In genomic region chr4:81459233-81459632, GRCh38 we compare ENCODE assay signal across 24 cellular contexts. TPM values are rescaled to one million over a fixed set of nuclear protein-coding genes. Genes with fewer than 3 reads are reported as not detected.
DNase-seq lines count a peak whose midpoint lies in the region; ATAC-seq and TF ChIP-seq lines count a peak whose summit lies in the region.
"Had no signal": no experiment of that assay in that cellular context is flagged by ENCODE, and none has a peak within 500 bp of the region (broad histone marks: within the 10 kb centered on the region; RNA-seq: fewer than 3 reads in every experiment).

No MANE protein-coding gene starts in this region.

- H3K27ac ChIP-seq in RWPE1 = no peak overlapping the region
- H3K27ac ChIP-seq: gastrocnemius medialis, left ventricle myocardium inferior, neutrophil had no signal

- H3K27ac Mint-ChIP-seq in glutamatergic neuron (ENCODE audit: unreplicated experiment) (peak overlapping the region; percentile 29), natural killer cell (peak overlapping the region in 1 of 2 donors; percentile 8), type B pancreatic cell (no peak overlapping the region)
- H3K27ac Mint-ChIP-seq: activated CD4-positive, alpha-beta T cell treated with anti-CD3 and anti-CD28 coated beads for 36 hours; progenitor cell of endocrine pancreas had no signal

- H3K27me3 Mint-ChIP-seq in glutamatergic neuron (ENCODE audit: unreplicated experiment) (no peaks in the 10 kb centered on the region), natural killer cell (ENCODE audit: low read depth in 2 of 2) (no peaks in the 10 kb centered on the region), type B pancreatic cell (peaks cover 4% of the 10 kb centered on the region)
- H3K27me3 Mint-ChIP-seq: activated CD4-positive, alpha-beta T cell treated with anti-CD3 and anti-CD28 coated beads for 36 hours; central memory CD8-positive, alpha-beta T cell; progenitor cell of endocrine pancreas had no signal

- TF ChIP-seq CTCF in glutamatergic neuron (IDR thresholded peaks at IDR 0.05; ENCODE audit: partially characterized antibody, unreplicated experiment) (no peak), natural killer cell (IDR thresholded peaks at IDR 0.05) (no peak), type B pancreatic cell (conservative IDR thresholded peaks at IDR 0.05) (no peak), RWPE1 (conservative IDR thresholded peaks at IDR 0.05; ENCODE audit: low read depth) (no peak)

- H3K36me3 Mint-ChIP-seq in glutamatergic neuron (ENCODE audit: unreplicated experiment) = no peaks in the 10 kb centered on the region
- H3K36me3 Mint-ChIP-seq in natural killer cell = peaks cover 7% of the 10 kb centered on the region
- peaks cover 15% of the 10 kb centered on the region for H3K36me3 Mint-ChIP-seq in type B pancreatic cell

- peak overlapping the region; percentile 26 for H3K4me3 Mint-ChIP-seq in glutamatergic neuron (ENCODE audit: unreplicated experiment)
- no peak overlapping the region for H3K4me3 Mint-ChIP-seq in natural killer cell
- no peak overlapping the region for H3K4me3 Mint-ChIP-seq in type B pancreatic cell
- H3K4me3 Mint-ChIP-seq: activated CD4-positive, alpha-beta T cell treated with anti-CD3 and anti-CD28 coated beads for 36 hours; central memory CD8-positive, alpha-beta T cell had no signal

- no peaks in the 10 kb centered on the region for H3K9me3 Mint-ChIP-seq in glutamatergic neuron (ENCODE audit: unreplicated experiment)
- H3K9me3 Mint-ChIP-seq in natural killer cell = no peaks in the 10 kb centered on the region
- H3K9me3 Mint-ChIP-seq in type B pancreatic cell = no peaks in the 10 kb centered on the region
- H3K9me3 Mint-ChIP-seq: central memory CD8-positive, alpha-beta T cell had no signal

- POLR2A ChIA-PET in RWPE1 (lab: Yijun Ruan, JAX; ENCODE audit: low non-redundant PET) = no interaction called here

- CTCF ChIA-PET in RWPE1 (lab: Yijun Ruan, JAX) = interaction anchor here (1.8 kb wide), 1 partner anchor 8 kb away, joined by 5 read pairs; no protein-coding TSS in a partner anchor

- ATAC-seq in GM18511 (IDR thresholded peaks at IDR 0.05; ENCODE audit: unreplicated experiment) (peak; percentile 54), natural killer cell (no peak)
- ATAC-seq: activated CD4-positive, alpha-beta T cell treated with anti-CD3 and anti-CD28 coated beads for 36 hours; gastrocnemius medialis; sciatic nerve; SK-N-SH treated with all-trans-retinoic acid at 6 μM for 48 hours had no signal

- intact Hi-C loops in natural killer cell (cut with micrococcal nuclease) = no loop called here

- H3K4me1 Mint-ChIP-seq in glutamatergic neuron (ENCODE audit: low read depth, unreplicated experiment) (peaks cover 47% of the 10 kb centered on the region), natural killer cell (peaks cover 36 to 37% of the 10 kb centered on the region in 2 donors), type B pancreatic cell (ENCODE audit: unreplicated experiment) (peaks cover 40% of the 10 kb centered on the region)

- DNase-seq in DMS79 (lab: John Stamatoyannopoulos, UW) (peak; percentile 20), NCI-H524 treated with DMSO at 0.1 percent for 48 hours (lab: John Stamatoyannopoulos, UW) (peak; percentile 43), glutamatergic neuron (no peak), natural killer cell (no peak), type B pancreatic cell (ENCODE audit: extremely low spot score, unreplicated experiment) (no peak), RWPE1 (ENCODE audit: low spot score) (no peak)
- DNase-seq: activated CD4-positive, alpha-beta T cell treated with anti-CD3 and anti-CD28 coated beads for 36 hours; activated gamma-delta T cell; C1 segment of cervical spinal cord; Caco-2; dermis blood vessel endothelial cell; gastrocnemius medialis; left ventricle myocardium inferior; mesendoderm; NCI-H1092 treated with DMSO at 0.1 percent for 48 hours; stimulated activated CD4-positive, alpha-beta T cell treated with anti-CD3 and anti-CD28 coated beads, Interleukin-12 subunit alpha, Interleukin-12 subunit beta, amount 100 ng/mL, for 4 hours; stimulated activated CD4-positive, alpha-beta T cell treated with anti-CD3 and anti-CD28 coated beads, Interleukin-4, amount 100 ng/mL, for 1 hour; T-helper 2 cell had no signal

RNA-seq across cellular contexts. Expression of gene RASGEF1B, which starts 12.5 kb away (rescaled TPM):
- total RNA-seq in glutamatergic neuron (ENCODE audit: unreplicated experiment) = 108 TPM
- total RNA-seq in natural killer cell = 100 to 1,000 TPM in 1 of 3 donors, 10 to 100 TPM in 2; 42.9 to 106 (median 90.8) TPM
- total RNA-seq in type B pancreatic cell (ENCODE audit: low replicate concordance) = 8.3 and 11.0 TPM in 2 replicates

Comparison
In these comparisons a context has a peak if more than half of its experiments do, and no peak if none do; other contexts are left out.
1. DNase-seq: peak in DMS79 (single experiment) and NCI-H524 treated with DMSO at 0.1 percent for 48 hours (single experiment); none in glutamatergic neuron (single experiment), natural killer cell (single experiment), type B pancreatic cell (single experiment) and RWPE1 (single experiment).